Comparison of ENCODE assay signal across 25 cellular contexts in genomic region chr13:46079770-46080169, GRCh38. TPM values are rescaled to one million over a fixed set of nuclear protein-coding genes. Genes with fewer than 3 reads are reported as not detected.
"Had no signal": no experiment of that assay in that cellular context is flagged by ENCODE, and none has a peak within 500 bp of the region (broad histone marks: within the 10 kb centered on the region; RNA-seq: fewer than 3 reads in every experiment).

No MANE protein-coding gene starts in this region.

- DNase-seq: activated CD4-positive, alpha-beta T cell treated with anti-CD3 and anti-CD28 coated beads, Interleukin-2, amount 50 U/mL, for 48 hours; activated naive CD4-positive, alpha-beta T cell treated with anti-CD3 and anti-CD28 coated beads for 36 hours; activated T-cell treated with anti-CD3 and anti-CD28 coated beads, Interleukin-2, amount 50 U/mL, for 24 hours; body of pancreas; caudate nucleus; dorsolateral prefrontal cortex; endodermal cell; foreskin fibroblast; left colon; lower lobe of right lung; ovary; sigmoid colon; stimulated activated CD4-positive, alpha-beta T cell treated with anti-CD3 and anti-CD28 coated beads, Interleukin-4, amount 100 ng/mL, for 24 hours; WERI-Rb-1 had no signal

- H3K4me1 ChIP-seq: body of pancreas, lower lobe of right lung, sigmoid colon, tibial nerve had no signal

- H3K4me3 ChIP-seq: body of pancreas, dorsolateral prefrontal cortex, hepatocyte, lower lobe of right lung, ovary, sigmoid colon, tibial nerve had no signal

- H3K9me3 ChIP-seq: body of pancreas, lower lobe of right lung, ovary, sigmoid colon had no signal

- H2AFZ ChIP-seq: hepatocyte had no signal

- FAIRE-seq: colon, islet of Langerhans, urothelium cell line had no signal

- H3K27me3 ChIP-seq: body of pancreas, dorsolateral prefrontal cortex, hepatocyte, ovary, sigmoid colon, tibial nerve had no signal

- H3K36me3 ChIP-seq: lower lobe of right lung, ovary, sigmoid colon, tibial nerve, WERI-Rb-1 had no signal

- H3K79me2 ChIP-seq: hepatocyte had no signal

- H3K4me2 ChIP-seq: hepatocyte had no signal

- ATAC-seq: body of pancreas; left colon; lower lobe of right lung; stimulated activated memory B cell treated with anti-CD40 and anti-IgM and Interleukin-4, amounts not matched to agents 10 μg/mL and 1 μg/mL and 100 μg/mL, for 72 hours had no signal

- H3K27ac ChIP-seq: body of pancreas, dorsolateral prefrontal cortex, epithelial cell of prostate, hepatocyte, lower lobe of right lung, ovary, sigmoid colon, tibial nerve, WERI-Rb-1 had no signal

RNA-seq across cellular contexts. Expression of gene CPB2, which starts 25.1 kb away (rescaled TPM):
- total RNA-seq: activated naive CD4-positive, alpha-beta T cell treated with anti-CD3 and anti-CD28 coated beads for 36 hours; endodermal cell; left colon; mesenteric fat pad; naive thymus-derived CD8-positive, alpha-beta T cell; pulmonary artery endothelial cell; sigmoid colon; T-helper 2 cell treated with Interferon-gamma antibody and Interleukin-4, amounts not matched to agents 100 ng/mL and 5 ng/mL, for 36 hours; tibial nerve had no signal
- polyA plus RNA-seq: ovary, sigmoid colon had no signal
